8 cellular contexts compared by ENCODE assay signal in the genomic region with DNA sequence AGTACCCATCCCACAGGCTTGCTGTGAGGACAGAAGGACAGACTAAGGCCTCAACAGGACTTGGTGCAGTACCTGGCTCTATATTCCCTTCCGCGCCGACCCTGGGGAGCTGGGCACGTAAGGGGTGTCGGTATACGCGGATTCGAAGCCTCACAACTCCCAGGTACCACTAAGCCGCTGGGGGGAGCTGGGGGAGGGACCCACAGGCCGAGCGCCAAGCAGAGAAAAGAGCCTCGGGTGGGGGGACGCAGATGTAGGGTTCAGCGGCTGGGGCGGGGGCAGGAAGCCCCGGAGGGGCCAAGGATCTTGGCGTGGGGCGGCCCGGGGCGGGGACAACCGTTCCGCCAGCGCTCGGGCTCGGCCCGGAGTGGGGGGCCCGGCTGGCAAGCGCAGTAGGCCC.
DNase-seq lines count a peak whose midpoint lies in the region; ATAC-seq, FAIRE-seq and TF ChIP-seq lines count a peak whose summit lies in the region.

No MANE protein-coding gene starts in this region.

- CTCF ChIA-PET in AG04449 (lab: Yijun Ruan, JAX) (interaction anchor here (0.7 to 6.0 kb wide), 26 partner anchors 9 to 362 kb away, joined by 3 to 30 read pairs (median 4); a partner anchor contains a TSS), WTC11 (lab: Charles Lee) (interaction anchor here (0.6 to 4.6 kb wide), 24 partner anchors 11 to 230 kb away, joined by 3 to 55 read pairs (median 6); a partner anchor contains a TSS)

- H3K36me3 Mint-ChIP-seq in WTC11 (peaks cover 23% of the 10 kb centered on the region), chondrocyte (ENCODE audit: low read depth) (peaks cover 17% of the 10 kb centered on the region)

- POLR2A ChIA-PET in AG04449 (lab: Yijun Ruan, JAX) (interaction anchor here (0.6 to 1.2 kb wide), 3 partner anchors 36 to 83 kb away, joined by 3 to 6 read pairs (median 3); no protein-coding TSS in a partner anchor), WTC11 (lab: Charles Lee) (interaction anchor here (1.0 kb wide), 1 partner anchor 25 kb away, joined by 5 read pairs; no protein-coding TSS in a partner anchor)

- H3K4me3 ChIP-seq in AG04449 (ENCODE audit: low read depth, low read length) (peak overlapping the region; percentile 91), liver (ENCODE audit: low read depth in 1 of 3, low read length in 3 of 3) (peak overlapping the region; percentile 91 to 95 (median 92))

- H3K27me3 Mint-ChIP-seq in WTC11 (ENCODE audit: low read depth), result peaks cover 14% of the 10 kb centered on the region
- H3K27me3 Mint-ChIP-seq in chondrocyte (ENCODE audit: low read depth), result peaks cover 6% of the 10 kb centered on the region

- peak; percentile 14 for FAIRE-seq in GM19239 (lab: Jason Lieb, UNC)

- peaks cover 24% of the 10 kb centered on the region for H3K4me1 Mint-ChIP-seq in WTC11
- peaks cover 31% of the 10 kb centered on the region for H3K4me1 Mint-ChIP-seq in chondrocyte (ENCODE audit: low read depth)

- H3K9me3 Mint-ChIP-seq in WTC11, result no peaks in the 10 kb centered on the region
- no peaks in the 10 kb centered on the region for H3K9me3 Mint-ChIP-seq in chondrocyte (ENCODE audit: low read depth)

- no peak for DNase-seq in AG04449 (ENCODE audit: low read depth, low spot score)
- no peak for DNase-seq in GM19239 (ENCODE audit: insufficient read length, low spot score)
- peak; percentile 31 for DNase-seq in WTC11 (ENCODE audit: low spot score)
- DNase-seq in chondrocyte (ENCODE audit: low spot score), result no peak
- peak; percentile 16 to 33 for DNase-seq in stimulated activated CD8-positive, alpha-beta memory T cell treated with anti-CD3 and anti-CD28 coated beads, Interleukin-2, amount 100 ng/mL, for 48 hours (ENCODE audit: low read depth in 2 of 2)
- no peak for DNase-seq in OCI-M2 (lab: John Stamatoyannopoulos, UW; ENCODE audit: unreplicated experiment)

- under 1% methylated on average over 28 of the region's 28 CpGs for WGBS in liver

- peaks cover 4 to 21% (median 20%) of the 10 kb centered on the region in 4 donors for H3K36me3 ChIP-seq in liver (ENCODE audit: control insufficient read depth in 4 of 4, insufficient read depth in 3 of 4, low read depth in 1 of 4, low read length in 3 of 4)

- no peaks in the 10 kb centered on the region for H3K27me3 ChIP-seq in liver (ENCODE audit: control insufficient read depth in 4 of 4, insufficient read depth in 4 of 4, low read length in 3 of 4)

- ATAC-seq in HG03460 (IDR thresholded peaks at IDR 0.05; ENCODE audit: unreplicated experiment), result peak; percentile 19
- peak; percentile 5 for ATAC-seq in WTC11

- peaks cover 0 to 25% (median 16%) of the 10 kb centered on the region in 4 donors for H3K4me1 ChIP-seq in liver (ENCODE audit: control insufficient read depth in 4 of 4, insufficient read depth in 4 of 4, low read length in 3 of 4)

- H3K9ac ChIP-seq in liver (ENCODE audit: low read depth in 1 of 2, low read length in 2 of 2), result peak overlapping the region; percentile 76 to 90

- no peak for TF ChIP-seq RAD21 in liver (IDR thresholded peaks at IDR 0.05)

- TF ChIP-seq CTCF in AG04449 (IDR thresholded peaks at IDR 0.05; ENCODE audit: insufficient read depth, low read length, missing control alignments) (no peak), WTC11 (IDR thresholded peaks at IDR 0.05) (no peak), chondrocyte (IDR thresholded peaks at IDR 0.05) (no peak), liver (IDR thresholded peaks at IDR 0.05; ENCODE audit: low read depth, low read length, missing input control) (no peak)

- H3K4me3 Mint-ChIP-seq in WTC11, result peak overlapping the region; percentile 92
- H3K4me3 Mint-ChIP-seq in chondrocyte (ENCODE audit: unreplicated experiment), result peak overlapping the region; percentile 93

- H3K27ac Mint-ChIP-seq in WTC11 (no peak overlapping the region; the same call in 1 of the 2 replicates), chondrocyte (ENCODE audit: unreplicated experiment) (peak overlapping the region; percentile 89)

- H3K27ac ChIP-seq in liver (ENCODE audit: low read depth in 1 of 2, low read length in 2 of 2), result peak overlapping the region; percentile 69 to 77

- H3K9me3 ChIP-seq in liver (ENCODE audit: control insufficient read depth in 4 of 4, low read length in 3 of 4), result no peaks in the 10 kb centered on the region

TF ChIP-seq in WTC11, 78 proteins besides CTCF, POLR2A, EP300 and RAD21 (continues in another document):
- TF ChIP-seq NFE2L1 (CRISPR knock-in tag; IDR thresholded peaks at IDR 0.05) (no peak), ESRRA (CRISPR knock-in tag; IDR thresholded peaks at IDR 0.05; ENCODE audit: borderline replicate concordance) (no peak), ZBTB21 (CRISPR knock-in tag; IDR thresholded peaks at IDR 0.05; ENCODE audit: borderline replicate concordance) (no peak), SOX15 (CRISPR knock-in tag; IDR thresholded peaks at IDR 0.05) (no peak), ZNF423 (CRISPR knock-in tag; IDR thresholded peaks at IDR 0.05) (no peak), SP1 (CRISPR knock-in tag; conservative IDR thresholded peaks at IDR 0.05) (no peak), HMGA2 (CRISPR knock-in tag; IDR thresholded peaks at IDR 0.05) (no peak)
- TF ChIP-seq, protein P1, sequence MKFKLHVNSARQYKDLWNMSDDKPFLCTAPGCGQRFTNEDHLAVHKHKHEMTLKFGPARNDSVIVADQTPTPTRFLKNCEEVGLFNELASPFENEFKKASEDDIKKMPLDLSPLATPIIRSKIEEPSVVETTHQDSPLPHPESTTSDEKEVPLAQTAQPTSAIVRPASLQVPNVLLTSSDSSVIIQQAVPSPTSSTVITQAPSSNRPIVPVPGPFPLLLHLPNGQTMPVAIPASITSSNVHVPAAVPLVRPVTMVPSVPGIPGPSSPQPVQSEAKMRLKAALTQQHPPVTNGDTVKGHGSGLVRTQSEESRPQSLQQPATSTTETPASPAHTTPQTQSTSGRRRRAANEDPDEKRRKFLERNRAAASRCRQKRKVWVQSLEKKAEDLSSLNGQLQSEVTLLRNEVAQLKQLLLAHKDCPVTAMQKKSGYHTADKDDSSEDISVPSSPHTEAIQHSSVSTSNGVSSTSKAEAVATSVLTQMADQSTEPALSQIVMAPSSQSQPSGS (CRISPR knock-in tag; IDR thresholded peaks at IDR 0.05; ENCODE audit: borderline replicate concordance, low read depth), result no peak
- TF ChIP-seq, protein P2, sequence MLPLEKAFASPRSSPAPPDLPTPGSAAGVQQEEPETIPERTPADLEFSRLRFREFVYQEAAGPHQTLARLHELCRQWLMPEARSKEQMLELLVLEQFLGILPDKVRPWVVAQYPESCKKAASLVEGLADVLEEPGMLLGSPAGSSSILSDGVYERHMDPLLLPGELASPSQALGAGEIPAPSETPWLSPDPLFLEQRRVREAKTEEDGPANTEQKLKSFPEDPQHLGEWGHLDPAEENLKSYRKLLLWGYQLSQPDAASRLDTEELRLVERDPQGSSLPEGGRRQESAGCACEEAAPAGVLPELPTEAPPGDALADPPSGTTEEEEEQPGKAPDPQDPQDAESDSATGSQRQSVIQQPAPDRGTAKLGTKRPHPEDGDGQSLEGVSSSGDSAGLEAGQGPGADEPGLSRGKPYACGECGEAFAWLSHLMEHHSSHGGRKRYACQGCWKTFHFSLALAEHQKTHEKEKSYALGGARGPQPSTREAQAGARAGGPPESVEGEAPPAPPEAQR (CRISPR knock-in tag; IDR thresholded peaks at IDR 0.05), result no peak

TF ChIP-seq in liver, 16 proteins besides CTCF, POLR2A, EP300 and RAD21:
- no peak for TF ChIP-seq HNF4G (IDR thresholded peaks at IDR 0.05)

Comparison
In these comparisons a context has a peak if more than half of its experiments do, and no peak if none do; other contexts are left out.
1. DNase-seq: peak in WTC11 (single experiment) and stimulated activated CD8-positive, alpha-beta memory T cell treated with anti-CD3 and anti-CD28 coated beads, Interleukin-2, amount 100 ng/mL, for 48 hours (2 of 2); none in AG04449 (single experiment), GM19239 (single experiment), chondrocyte (single experiment) and OCI-M2 (single experiment).